Comparison of ENCODE assay signal across 1 cellular context in the genomic region with DNA sequence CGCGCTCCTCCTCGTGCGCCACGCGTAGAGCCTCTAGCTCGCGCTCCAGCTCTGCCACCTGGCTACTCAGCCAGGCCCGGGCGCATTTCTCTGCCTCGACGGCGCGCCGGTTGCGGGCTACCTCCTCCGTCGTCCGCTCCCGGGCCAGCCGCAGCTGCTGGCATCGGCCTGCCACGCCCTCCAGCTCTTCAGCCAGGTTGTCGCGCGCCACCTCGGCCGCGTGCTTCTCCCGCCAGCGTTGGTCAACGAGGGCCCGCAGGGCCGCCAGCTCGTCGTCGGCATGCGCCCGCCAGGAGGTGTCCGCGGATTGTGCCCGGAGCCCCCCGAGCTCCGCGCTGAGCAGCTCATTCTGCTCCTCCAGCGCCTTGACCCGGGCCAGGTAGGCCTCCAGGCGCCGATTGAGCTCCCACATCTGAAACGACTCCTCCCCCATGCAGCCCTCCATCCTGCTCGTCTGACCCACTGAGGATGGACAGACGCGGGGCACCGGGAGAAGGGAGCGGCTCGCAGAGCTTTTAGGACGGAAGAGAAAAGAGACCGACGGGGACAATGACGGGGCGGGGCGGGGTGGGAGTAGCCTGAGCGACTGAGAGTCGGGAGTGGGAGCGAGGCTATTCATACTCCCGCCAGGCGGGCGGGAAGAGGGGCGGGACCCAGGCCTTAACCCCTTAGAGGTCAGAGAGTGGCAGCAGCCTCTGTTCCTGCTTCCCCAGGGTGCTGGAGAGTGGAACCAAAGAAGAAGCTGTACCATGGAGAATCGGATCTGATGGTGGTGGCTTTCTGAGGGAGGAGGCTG.
TF ChIP-seq lines count a peak whose summit lies in the region.

A gene with protein sequence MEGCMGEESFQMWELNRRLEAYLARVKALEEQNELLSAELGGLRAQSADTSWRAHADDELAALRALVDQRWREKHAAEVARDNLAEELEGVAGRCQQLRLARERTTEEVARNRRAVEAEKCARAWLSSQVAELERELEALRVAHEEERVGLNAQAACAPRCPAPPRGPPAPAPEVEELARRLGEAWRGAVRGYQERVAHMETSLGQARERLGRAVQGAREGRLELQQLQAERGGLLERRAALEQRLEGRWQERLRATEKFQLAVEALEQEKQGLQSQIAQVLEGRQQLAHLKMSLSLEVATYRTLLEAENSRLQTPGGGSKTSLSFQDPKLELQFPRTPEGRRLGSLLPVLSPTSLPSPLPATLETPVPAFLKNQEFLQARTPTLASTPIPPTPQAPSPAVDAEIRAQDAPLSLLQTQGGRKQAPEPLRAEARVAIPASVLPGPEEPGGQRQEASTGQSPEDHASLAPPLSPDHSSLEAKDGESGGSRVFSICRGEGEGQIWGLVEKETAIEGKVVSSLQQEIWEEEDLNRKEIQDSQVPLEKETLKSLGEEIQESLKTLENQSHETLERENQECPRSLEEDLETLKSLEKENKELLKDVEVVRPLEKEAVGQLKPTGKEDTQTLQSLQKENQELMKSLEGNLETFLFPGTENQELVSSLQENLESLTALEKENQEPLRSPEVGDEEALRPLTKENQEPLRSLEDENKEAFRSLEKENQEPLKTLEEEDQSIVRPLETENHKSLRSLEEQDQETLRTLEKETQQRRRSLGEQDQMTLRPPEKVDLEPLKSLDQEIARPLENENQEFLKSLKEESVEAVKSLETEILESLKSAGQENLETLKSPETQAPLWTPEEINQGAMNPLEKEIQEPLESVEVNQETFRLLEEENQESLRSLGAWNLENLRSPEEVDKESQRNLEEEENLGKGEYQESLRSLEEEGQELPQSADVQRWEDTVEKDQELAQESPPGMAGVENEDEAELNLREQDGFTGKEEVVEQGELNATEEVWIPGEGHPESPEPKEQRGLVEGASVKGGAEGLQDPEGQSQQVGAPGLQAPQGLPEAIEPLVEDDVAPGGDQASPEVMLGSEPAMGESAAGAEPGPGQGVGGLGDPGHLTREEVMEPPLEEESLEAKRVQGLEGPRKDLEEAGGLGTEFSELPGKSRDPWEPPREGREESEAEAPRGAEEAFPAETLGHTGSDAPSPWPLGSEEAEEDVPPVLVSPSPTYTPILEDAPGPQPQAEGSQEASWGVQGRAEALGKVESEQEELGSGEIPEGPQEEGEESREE (N-terminal part only) (minus strand): TSS at position 588 of the 796 bp plus-strand sequence. CDS start 143 bp downstream, at position 445.

TF ChIP-seq in HepG2, 621 proteins besides CTCF, POLR2A, EP300 and RAD21 (continued from another document):
- TF ChIP-seq ZNF510 (CRISPR knock-in tag; IDR thresholded peaks at IDR 0.05; ENCODE audit: low read depth), result no peak
- TF ChIP-seq, protein P1, sequence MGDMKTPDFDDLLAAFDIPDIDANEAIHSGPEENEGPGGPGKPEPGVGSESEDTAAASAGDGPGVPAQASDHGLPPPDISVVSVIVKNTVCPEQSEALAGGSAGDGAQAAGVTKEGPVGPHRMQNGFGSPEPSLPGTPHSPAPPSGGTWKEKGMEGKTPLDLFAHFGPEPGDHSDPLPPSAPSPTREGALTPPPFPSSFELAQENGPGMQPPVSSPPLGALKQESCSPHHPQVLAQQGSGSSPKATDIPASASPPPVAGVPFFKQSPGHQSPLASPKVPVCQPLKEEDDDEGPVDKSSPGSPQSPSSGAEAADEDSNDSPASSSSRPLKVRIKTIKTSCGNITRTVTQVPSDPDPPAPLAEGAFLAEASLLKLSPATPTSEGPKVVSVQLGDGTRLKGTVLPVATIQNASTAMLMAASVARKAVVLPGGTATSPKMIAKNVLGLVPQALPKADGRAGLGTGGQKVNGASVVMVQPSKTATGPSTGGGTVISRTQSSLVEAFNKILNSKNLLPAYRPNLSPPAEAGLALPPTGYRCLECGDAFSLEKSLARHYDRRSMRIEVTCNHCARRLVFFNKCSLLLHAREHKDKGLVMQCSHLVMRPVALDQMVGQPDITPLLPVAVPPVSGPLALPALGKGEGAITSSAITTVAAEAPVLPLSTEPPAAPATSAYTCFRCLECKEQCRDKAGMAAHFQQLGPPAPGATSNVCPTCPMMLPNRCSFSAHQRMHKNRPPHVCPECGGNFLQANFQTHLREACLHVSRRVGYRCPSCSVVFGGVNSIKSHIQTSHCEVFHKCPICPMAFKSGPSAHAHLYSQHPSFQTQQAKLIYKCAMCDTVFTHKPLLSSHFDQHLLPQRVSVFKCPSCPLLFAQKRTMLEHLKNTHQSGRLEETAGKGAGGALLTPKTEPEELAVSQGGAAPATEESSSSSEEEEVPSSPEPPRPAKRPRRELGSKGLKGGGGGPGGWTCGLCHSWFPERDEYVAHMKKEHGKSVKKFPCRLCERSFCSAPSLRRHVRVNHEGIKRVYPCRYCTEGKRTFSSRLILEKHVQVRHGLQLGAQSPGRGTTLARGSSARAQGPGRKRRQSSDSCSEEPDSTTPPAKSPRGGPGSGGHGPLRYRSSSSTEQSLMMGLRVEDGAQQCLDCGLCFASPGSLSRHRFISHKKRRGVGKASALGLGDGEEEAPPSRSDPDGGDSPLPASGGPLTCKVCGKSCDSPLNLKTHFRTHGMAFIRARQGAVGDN (CRISPR knock-in tag; IDR thresholded peaks at IDR 0.05), result peak; percentile 67
- TF ChIP-seq TMF1 (CRISPR knock-in tag; IDR thresholded peaks at IDR 0.05; ENCODE audit: low read depth), result 0 out of 2 replicates have a peak, but pooled peaks have one; percentile 52
- TF ChIP-seq SP4 (CRISPR knock-in tag; IDR thresholded peaks at IDR 0.05), result 0 out of 2 replicates have a peak, but pooled peaks have one; percentile 36
- peak; percentile 98 for TF ChIP-seq ZNF652 (CRISPR knock-in tag; IDR thresholded peaks at IDR 0.05; ENCODE audit: borderline replicate concordance, low read depth)
- TF ChIP-seq RNF2 (conservative IDR thresholded peaks at IDR 0.05; ENCODE audit: low read depth), result peak; percentile 58; the same call in 1 of the 2 replicates
- TF ChIP-seq GATAD1 (CRISPR knock-in tag; IDR thresholded peaks at IDR 0.05), result 0 out of 2 replicates have a peak, but pooled peaks have one; percentile 21
- TF ChIP-seq, protein P2, sequence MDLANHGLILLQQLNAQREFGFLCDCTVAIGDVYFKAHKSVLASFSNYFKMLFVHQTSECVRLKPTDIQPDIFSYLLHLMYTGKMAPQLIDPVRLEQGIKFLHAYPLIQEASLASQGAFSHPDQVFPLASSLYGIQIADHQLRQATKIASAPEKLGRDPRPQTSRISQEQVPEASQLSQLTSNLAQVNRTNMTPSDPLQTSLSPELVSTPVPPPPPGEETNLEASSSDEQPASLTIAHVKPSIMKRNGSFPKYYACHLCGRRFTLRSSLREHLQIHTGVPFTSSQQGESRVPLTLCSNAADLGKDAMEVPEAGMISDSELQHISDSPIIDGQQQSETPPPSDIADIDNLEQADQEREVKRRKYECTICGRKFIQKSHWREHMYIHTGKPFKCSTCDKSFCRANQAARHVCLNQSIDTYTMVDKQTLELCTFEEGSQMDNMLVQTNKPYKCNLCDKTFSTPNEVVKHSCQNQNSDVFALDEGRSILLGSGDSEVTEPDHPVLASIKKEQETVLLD (CRISPR knock-in tag; IDR thresholded peaks at IDR 0.05; ENCODE audit: low read depth), result no peak
- no peak for TF ChIP-seq ZSCAN20 (CRISPR knock-in tag; IDR thresholded peaks at IDR 0.05; ENCODE audit: borderline replicate concordance)
- TF ChIP-seq HNF4A (CRISPR knock-in tag; IDR thresholded peaks at IDR 0.05), result no peak
- TF ChIP-seq, protein P3, sequence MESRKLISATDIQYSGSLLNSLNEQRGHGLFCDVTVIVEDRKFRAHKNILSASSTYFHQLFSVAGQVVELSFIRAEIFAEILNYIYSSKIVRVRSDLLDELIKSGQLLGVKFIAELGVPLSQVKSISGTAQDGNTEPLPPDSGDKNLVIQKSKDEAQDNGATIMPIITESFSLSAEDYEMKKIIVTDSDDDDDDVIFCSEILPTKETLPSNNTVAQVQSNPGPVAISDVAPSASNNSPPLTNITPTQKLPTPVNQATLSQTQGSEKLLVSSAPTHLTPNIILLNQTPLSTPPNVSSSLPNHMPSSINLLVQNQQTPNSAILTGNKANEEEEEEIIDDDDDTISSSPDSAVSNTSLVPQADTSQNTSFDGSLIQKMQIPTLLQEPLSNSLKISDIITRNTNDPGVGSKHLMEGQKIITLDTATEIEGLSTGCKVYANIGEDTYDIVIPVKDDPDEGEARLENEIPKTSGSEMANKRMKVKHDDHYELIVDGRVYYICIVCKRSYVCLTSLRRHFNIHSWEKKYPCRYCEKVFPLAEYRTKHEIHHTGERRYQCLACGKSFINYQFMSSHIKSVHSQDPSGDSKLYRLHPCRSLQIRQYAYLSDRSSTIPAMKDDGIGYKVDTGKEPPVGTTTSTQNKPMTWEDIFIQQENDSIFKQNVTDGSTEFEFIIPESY (CRISPR knock-in tag; IDR thresholded peaks at IDR 0.05), result peak; percentile 91; the same call in 1 of the 2 replicates
